16 cellular contexts compared by ENCODE assay signal in genomic region chr1:78426398-78426797, GRCh38.
"Had no signal": no experiment of that assay in that cellular context is flagged by ENCODE, and none has a peak within 500 bp of the region (broad histone marks: within the 10 kb centered on the region; RNA-seq: fewer than 3 reads in every experiment).

No MANE protein-coding gene starts in this region.

- H3K4me1 ChIP-seq: breast epithelium, gastroesophageal sphincter, right lobe of liver had no signal

- H3K9me3 ChIP-seq: breast epithelium, gastroesophageal sphincter, neutrophil, right lobe of liver had no signal

- H3K27me3 Mint-ChIP-seq: activated naive CD8-positive, alpha-beta T cell; progenitor cell of endocrine pancreas had no signal

- ATAC-seq: activated CD4-positive, CD25-positive, alpha-beta regulatory T cell treated with anti-CD3 and anti-CD28 coated beads, Interleukin-2, amount 50 U/mL, for 24 hours; esophagus mucosa; gastroesophageal sphincter; right lobe of liver had no signal

- DNase-seq: activated gamma-delta T cell; activated T-cell treated with anti-CD3 and anti-CD28 coated beads, Interleukin-2, amount 50 U/mL, for 1 hour; anterior cingulate cortex; dorsolateral prefrontal cortex; right lobe of liver; stimulated activated naive CD4-positive, alpha-beta T cell; substantia nigra; T-helper 2 cell had no signal

- H3K27ac Mint-ChIP-seq: activated naive CD8-positive, alpha-beta T cell; progenitor cell of endocrine pancreas; type B pancreatic cell had no signal

- H3K27ac ChIP-seq: breast epithelium, dorsolateral prefrontal cortex, neutrophil, right lobe of liver had no signal

- H3K36me3 Mint-ChIP-seq: activated naive CD8-positive, alpha-beta T cell; type B pancreatic cell had no signal

- H3K4me3 ChIP-seq: breast epithelium, dorsolateral prefrontal cortex, gastroesophageal sphincter, right lobe of liver had no signal

- H3K4me3 Mint-ChIP-seq: activated naive CD8-positive, alpha-beta T cell; type B pancreatic cell had no signal

- H3K36me3 ChIP-seq: breast epithelium, gastroesophageal sphincter, neutrophil, right lobe of liver had no signal

- H3K27me3 ChIP-seq: breast epithelium, gastroesophageal sphincter, neutrophil, right lobe of liver had no signal
